ENCODE assay signal across 16 cellular contexts in the genomic region with DNA sequence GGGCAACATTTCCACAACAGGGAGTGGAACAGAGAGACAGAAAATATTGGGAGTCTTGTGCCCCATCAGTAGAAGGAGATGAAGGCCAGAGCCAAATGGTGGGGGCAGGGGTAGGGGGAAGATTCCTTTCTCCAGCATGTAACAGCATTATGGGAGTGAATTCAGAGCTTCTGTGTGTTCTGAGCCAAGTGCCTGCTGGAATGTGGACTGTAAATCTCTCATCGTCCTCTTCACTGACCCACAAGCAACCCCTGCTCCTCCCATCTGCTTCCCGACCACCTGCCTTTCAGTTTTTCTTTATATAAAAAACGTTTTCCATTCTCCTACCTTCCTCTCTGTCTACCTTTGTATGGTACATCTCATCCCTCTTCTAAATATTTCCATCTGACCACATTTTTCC.
DNase-seq lines count a peak whose midpoint lies in the region; ATAC-seq and TF ChIP-seq lines count a peak whose summit lies in the region.
"Had no signal": no experiment of that assay in that cellular context is flagged by ENCODE, and none has a peak within 500 bp of the region (broad histone marks: within the 10 kb centered on the region; RNA-seq: fewer than 3 reads in every experiment).

No MANE protein-coding gene starts in this region.

- H3K4me1 Mint-ChIP-seq in nephron progenitor cell = peaks cover 34% of the 10 kb centered on the region

- DNase-seq in GM03348 (ENCODE audit: low spot score) (peak; percentile 33), astrocyte of the hippocampus (ENCODE audit: low read depth, low spot score) (peak; percentile 15), fibroblast of villous mesenchyme (ENCODE audit: low read depth) (peak; percentile 45), nephron progenitor cell (peak; percentile 12), T1000 (lab: John Stamatoyannopoulos, UW) (no peak), T-helper 9 cell (no peak)
- DNase-seq: ACHN, BE2C, EL, H7, NCI-H1930, NCI-H2171, NCI-H446 treated with DMSO at 0.1 percent for 48 hours, NCI-H774, PC-9 had no signal

- H3K9me3 Mint-ChIP-seq in nephron progenitor cell = no peaks in the 10 kb centered on the region

- no peak for TF ChIP-seq CTCF in fibroblast of villous mesenchyme (IDR thresholded peaks at IDR 0.05; ENCODE audit: insufficient read depth, low read depth, low read length)
- TF ChIP-seq CTCF in nephron progenitor cell (IDR thresholded peaks at IDR 0.05) = no peak

- H3K36me3 Mint-ChIP-seq in nephron progenitor cell (ENCODE audit: low read depth) = no peaks in the 10 kb centered on the region

- H3K4me3 ChIP-seq in fibroblast of villous mesenchyme (ENCODE audit: low read depth, low read length) = no peak overlapping the region
- H3K4me3 ChIP-seq: PC-9 had no signal

- no peak overlapping the region for H3K4me3 Mint-ChIP-seq in nephron progenitor cell

- no peaks in the 10 kb centered on the region for H3K27me3 Mint-ChIP-seq in nephron progenitor cell (ENCODE audit: low read depth, poor library complexity)

- ATAC-seq in HG03196 (IDR thresholded peaks at IDR 0.05; ENCODE audit: unreplicated experiment) = no peak

- H3K27ac Mint-ChIP-seq in nephron progenitor cell = no peak overlapping the region

Comparison
In these comparisons a context has a peak if more than half of its experiments do, and no peak if none do; other contexts are left out.
1. DNase-seq: peak in GM03348 (single experiment), astrocyte of the hippocampus (single experiment), fibroblast of villous mesenchyme (single experiment) and nephron progenitor cell (single experiment); none in T1000 (single experiment) and T-helper 9 cell (single experiment).